Comparison of ENCODE assay signal across 8 cellular contexts in genomic region chr3:16883726-16884083, GRCh38. TPM values are rescaled to one million over a fixed set of nuclear protein-coding genes. Genes with fewer than 3 reads are reported as not detected.
A peak's percentile ranks its signal among the peaks of the same experiment; 100 is the strongest.
DNase-seq lines count a peak whose midpoint lies in the region; ATAC-seq and TF ChIP-seq lines count a peak whose summit lies in the region.

No MANE protein-coding gene starts in this region.

- no peaks in the 10 kb centered on the region for H3K36me3 ChIP-seq in mammary epithelial cell (ENCODE audit: insufficient read depth, low read length)
- no peaks in the 10 kb centered on the region for H3K36me3 ChIP-seq in brain microvascular endothelial cell (replicated peaks)
- H3K36me3 ChIP-seq in upper lobe of right lung: no peaks in the 10 kb centered on the region

- intact Hi-C loops in MCF 10A (cut with micrococcal nuclease): no loop called here
- intact Hi-C loops in mammary epithelial cell (cut with micrococcal nuclease): no loop called here
- intact Hi-C loops in upper lobe of right lung (cut with DNase I): no loop called here

- H3K27me3 Mint-ChIP-seq in MCF 10A (ENCODE audit: insufficient read depth, unreplicated experiment): peaks cover 33% of the 10 kb centered on the region
- H3K27me3 Mint-ChIP-seq in mesothelial cell of epicardium (ENCODE audit: low read depth): peaks cover 50% of the 10 kb centered on the region

- CTCF ChIA-PET in MCF 10A (lab: Yijun Ruan, JAX) (no interaction called here), mammary epithelial cell (lab: Charles Lee; ENCODE audit: low non-redundant PET) (interaction anchor here (0.6 kb wide), 1 partner anchor 240 kb away, joined by 8 read pairs; no protein-coding TSS in a partner anchor)

- BruUV-seq in MCF 10A (replicated peaks; lab: Mats Ljungman, UMichigan) (no TSS peak), mammary epithelial cell (replicated peaks; lab: Mats Ljungman, UMichigan) (no TSS peak)

- no peak overlapping the region for H3K4me3 ChIP-seq in mammary epithelial cell (replicated peaks in 1 of 3; ENCODE audit: insufficient read depth in 1 of 3, low read depth in 2 of 3, low read length in 3 of 3)
- H3K4me3 ChIP-seq in brain microvascular endothelial cell (ENCODE audit: low read depth, low read length): peak overlapping the region; percentile 66
- H3K4me3 ChIP-seq in upper lobe of right lung: peak overlapping the region; percentile 87

- H4K20me1 ChIP-seq in mammary epithelial cell (ENCODE audit: insufficient read depth, low read length): no peaks in the 10 kb centered on the region

- no peaks in the 10 kb centered on the region for H3K9me3 ChIP-seq in mammary epithelial cell (replicated peaks; ENCODE audit: insufficient read depth, low read length)
- H3K9me3 ChIP-seq in upper lobe of right lung: no peaks in the 10 kb centered on the region

- no peaks in the 10 kb centered on the region for H3K36me3 Mint-ChIP-seq in MCF 10A (ENCODE audit: insufficient read depth, unreplicated experiment)
- H3K36me3 Mint-ChIP-seq in mesothelial cell of epicardium: no peaks in the 10 kb centered on the region

- H2AFZ ChIP-seq in mammary epithelial cell (ENCODE audit: low read depth, low read length): no peak overlapping the region

- peak overlapping the region; percentile 46 for H3K27ac Mint-ChIP-seq in MCF 10A (ENCODE audit: low read depth, unreplicated experiment)
- peak overlapping the region; percentile 27 for H3K27ac Mint-ChIP-seq in mesothelial cell of epicardium

- H3K4me1 ChIP-seq in mammary epithelial cell (ENCODE audit: insufficient read depth, low read length) (peaks cover 4% of the 10 kb centered on the region), upper lobe of right lung (peaks cover 9% of the 10 kb centered on the region)

- in situ Hi-C loops in mammary epithelial cell (cut with MboI; ENCODE audit: low sequenced_read_pairs in 2 of 2): no loop called here
- in situ Hi-C loops in brain microvascular endothelial cell (cut with HindIII; ENCODE audit: low pct_ligation_motif_present, low sequenced_read_pairs): no loop called here

- TF ChIP-seq CTCF in MCF 10A (IDR thresholded peaks at IDR 0.05; ENCODE audit: unreplicated experiment) (no peak), mammary epithelial cell (conservative IDR thresholded peaks at IDR 0.05 in 1 of 2, IDR thresholded peaks at IDR 0.05 in 1 of 2; ENCODE audit: extremely low read depth in 1 of 2, insufficient read depth in 1 of 2, low read depth in 1 of 2, low read length in 2 of 2) (no peak), brain microvascular endothelial cell (IDR thresholded peaks at IDR 0.05; ENCODE audit: low read depth, low read length, missing control alignments) (no peak), mesothelial cell of epicardium (IDR thresholded peaks at IDR 0.05; ENCODE audit: unreplicated experiment) (no peak), upper lobe of right lung (IDR thresholded peaks at IDR 0.05) (no peak)

- POLR2A ChIA-PET in MCF 10A (lab: Yijun Ruan, JAX): interaction anchor here (0.7 kb wide), 1 partner anchor 14 kb away, joined by 3 read pairs; no protein-coding TSS in a partner anchor

- H3K4me1 Mint-ChIP-seq in MCF 10A (ENCODE audit: insufficient read depth, unreplicated experiment) (no peaks in the 10 kb centered on the region), mesothelial cell of epicardium (peaks cover 31% of the 10 kb centered on the region)

- no peak for DNase-seq in MCF 10A (ENCODE audit: unreplicated experiment)
- DNase-seq in mammary epithelial cell: no peak
- DNase-seq in brain microvascular endothelial cell: no peak
- no peak for DNase-seq in mesothelial cell of epicardium (ENCODE audit: low spot score in 2 of 2, unreplicated experiment in 2 of 2)
- no peak for DNase-seq in upper lobe of right lung
- DNase-seq in NCI-H526 (lab: John Stamatoyannopoulos, UW): no peak
- DNase-seq in NCI-H2227 treated with DMSO at 0.1 percent for 48 hours (lab: John Stamatoyannopoulos, UW): no peak

- peak overlapping the region; percentile 64 for H3K4me3 Mint-ChIP-seq in MCF 10A (ENCODE audit: unreplicated experiment)
- peak overlapping the region; percentile 89 for H3K4me3 Mint-ChIP-seq in mesothelial cell of epicardium

- peaks cover 12% of the 10 kb centered on the region for H3K27me3 ChIP-seq in mammary epithelial cell (ENCODE audit: insufficient read depth, low read length)
- no peaks in the 10 kb centered on the region for H3K27me3 ChIP-seq in brain microvascular endothelial cell (replicated peaks)
- H3K27me3 ChIP-seq in upper lobe of right lung: no peaks in the 10 kb centered on the region

- dilution Hi-C loops in mammary epithelial cell (cut with HindIII; ENCODE audit: low sequenced_read_pairs): no loop called here

- no peaks in the 10 kb centered on the region for H3K9me3 Mint-ChIP-seq in MCF 10A (ENCODE audit: unreplicated experiment)
- no peaks in the 10 kb centered on the region for H3K9me3 Mint-ChIP-seq in mesothelial cell of epicardium

- no peak overlapping the region for H3K9ac ChIP-seq in mammary epithelial cell (ENCODE audit: insufficient read depth, low read length)

- WGBS in mammary epithelial cell (ENCODE audit: low coverage, missing lambda C conversion rate): 100% methylated on average over 2 of the region's 16 CpGs

- H3K4me2 ChIP-seq in mammary epithelial cell (ENCODE audit: insufficient read depth, low read depth, low read length): no peak overlapping the region

- no peak overlapping the region for H3K27ac ChIP-seq in mammary epithelial cell (ENCODE audit: insufficient read depth, low read depth, low read length)
- H3K27ac ChIP-seq in brain microvascular endothelial cell: no peak overlapping the region
- H3K27ac ChIP-seq in upper lobe of right lung: peak overlapping the region; percentile 86

- H3K79me2 ChIP-seq in mammary epithelial cell (ENCODE audit: insufficient read depth, low read length): no peaks in the 10 kb centered on the region

- ATAC-seq in upper lobe of right lung (no peak), HG03135 (IDR thresholded peaks at IDR 0.05; ENCODE audit: unreplicated experiment) (no peak)

RNA-seq across cellular contexts. Expression of gene PLCL2, which starts 1.1 kb away (rescaled TPM):
- total RNA-seq in MCF 10A (2022) (0.17 and 0.51 TPM in 2 replicates), mammary epithelial cell (under 1 TPM; 0.28 to 0.33 TPM), mesothelial cell of epicardium (3.6 to 3.7 TPM (median 3.6 TPM) in 3 replicates), upper lobe of right lung (9.1 TPM)
- 0.15 TPM for polyA plus RNA-seq in mammary epithelial cell
- not detected for polyA minus RNA-seq in mammary epithelial cell

Comparison
In these comparisons a context has a peak if more than half of its experiments do, and no peak if none do; other contexts are left out.
1. H3K4me3 ChIP-seq: peak in brain microvascular endothelial cell (single experiment) and upper lobe of right lung (single experiment); none in mammary epithelial cell (0 of 3).